ENCODE assay signal across 1 cellular context in the genomic region with DNA sequence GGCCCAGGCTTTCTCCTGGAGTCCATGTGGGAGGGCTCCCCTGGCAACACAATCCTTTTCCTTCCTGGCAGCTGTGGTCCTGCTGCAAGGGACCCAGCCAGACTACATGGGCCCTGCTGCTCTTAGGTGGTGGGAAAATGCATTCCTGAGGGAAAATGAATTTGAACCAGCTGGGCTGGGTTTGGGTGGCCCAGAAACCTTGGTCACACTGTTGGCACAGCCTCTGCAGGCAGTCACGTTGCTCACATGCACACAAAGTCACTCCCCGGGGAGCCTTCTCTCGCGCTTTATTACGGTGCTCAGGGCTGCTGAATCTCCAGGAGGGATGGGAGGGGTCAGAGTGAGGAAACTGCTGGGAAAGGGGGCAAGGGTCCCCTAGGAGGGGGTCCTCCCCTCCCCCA.
TF ChIP-seq lines count a peak whose summit lies in the region.

No MANE protein-coding gene starts in this region.

TF ChIP-seq in HEK293, 187 proteins besides CTCF, POLR2A, EP300 and RAD21 (continued from another document):
- TF ChIP-seq, protein P1, sequence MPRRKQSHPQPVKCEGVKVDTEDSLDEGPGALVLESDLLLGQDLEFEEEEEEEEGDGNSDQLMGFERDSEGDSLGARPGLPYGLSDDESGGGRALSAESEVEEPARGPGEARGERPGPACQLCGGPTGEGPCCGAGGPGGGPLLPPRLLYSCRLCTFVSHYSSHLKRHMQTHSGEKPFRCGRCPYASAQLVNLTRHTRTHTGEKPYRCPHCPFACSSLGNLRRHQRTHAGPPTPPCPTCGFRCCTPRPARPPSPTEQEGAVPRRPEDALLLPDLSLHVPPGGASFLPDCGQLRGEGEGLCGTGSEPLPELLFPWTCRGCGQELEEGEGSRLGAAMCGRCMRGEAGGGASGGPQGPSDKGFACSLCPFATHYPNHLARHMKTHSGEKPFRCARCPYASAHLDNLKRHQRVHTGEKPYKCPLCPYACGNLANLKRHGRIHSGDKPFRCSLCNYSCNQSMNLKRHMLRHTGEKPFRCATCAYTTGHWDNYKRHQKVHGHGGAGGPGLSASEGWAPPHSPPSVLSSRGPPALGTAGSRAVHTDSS (tag by site-specific recombination; IDR thresholded peaks at IDR 0.05): no peak
- TF ChIP-seq ZNF341 (tag by site-specific recombination; IDR thresholded peaks at IDR 0.05; ENCODE audit: low read depth) (peak; percentile 83), REPIN1 (tag by site-specific recombination; IDR thresholded peaks at IDR 0.05; ENCODE audit: low read depth) (no peak), EGR2 (tag by site-specific recombination; IDR thresholded peaks at IDR 0.05; ENCODE audit: low read depth) (no peak), ZNF626 (tag by site-specific recombination; IDR thresholded peaks at IDR 0.05) (no peak), ZNF423 (tag by site-specific recombination; IDR thresholded peaks at IDR 0.05) (peak; percentile 88), ZNF629 (tag by site-specific recombination; IDR thresholded peaks at IDR 0.05) (no peak), GLIS1 (tag by site-specific recombination; IDR thresholded peaks at IDR 0.05) (peak; percentile 92), ZNF37A (tag by site-specific recombination; IDR thresholded peaks at IDR 0.05) (no peak), KLF9 (tag by site-specific recombination; IDR thresholded peaks at IDR 0.05; ENCODE audit: low read depth) (no peak)
- TF ChIP-seq, protein P2, sequence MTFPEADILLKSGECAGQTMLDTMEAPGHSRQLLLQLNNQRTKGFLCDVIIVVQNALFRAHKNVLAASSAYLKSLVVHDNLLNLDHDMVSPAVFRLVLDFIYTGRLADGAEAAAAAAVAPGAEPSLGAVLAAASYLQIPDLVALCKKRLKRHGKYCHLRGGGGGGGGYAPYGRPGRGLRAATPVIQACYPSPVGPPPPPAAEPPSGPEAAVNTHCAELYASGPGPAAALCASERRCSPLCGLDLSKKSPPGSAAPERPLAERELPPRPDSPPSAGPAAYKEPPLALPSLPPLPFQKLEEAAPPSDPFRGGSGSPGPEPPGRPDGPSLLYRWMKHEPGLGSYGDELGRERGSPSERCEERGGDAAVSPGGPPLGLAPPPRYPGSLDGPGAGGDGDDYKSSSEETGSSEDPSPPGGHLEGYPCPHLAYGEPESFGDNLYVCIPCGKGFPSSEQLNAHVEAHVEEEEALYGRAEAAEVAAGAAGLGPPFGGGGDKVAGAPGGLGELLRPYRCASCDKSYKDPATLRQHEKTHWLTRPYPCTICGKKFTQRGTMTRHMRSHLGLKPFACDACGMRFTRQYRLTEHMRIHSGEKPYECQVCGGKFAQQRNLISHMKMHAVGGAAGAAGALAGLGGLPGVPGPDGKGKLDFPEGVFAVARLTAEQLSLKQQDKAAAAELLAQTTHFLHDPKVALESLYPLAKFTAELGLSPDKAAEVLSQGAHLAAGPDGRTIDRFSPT (tag by site-specific recombination; IDR thresholded peaks at IDR 0.05): no peak
- TF ChIP-seq, protein P3, sequence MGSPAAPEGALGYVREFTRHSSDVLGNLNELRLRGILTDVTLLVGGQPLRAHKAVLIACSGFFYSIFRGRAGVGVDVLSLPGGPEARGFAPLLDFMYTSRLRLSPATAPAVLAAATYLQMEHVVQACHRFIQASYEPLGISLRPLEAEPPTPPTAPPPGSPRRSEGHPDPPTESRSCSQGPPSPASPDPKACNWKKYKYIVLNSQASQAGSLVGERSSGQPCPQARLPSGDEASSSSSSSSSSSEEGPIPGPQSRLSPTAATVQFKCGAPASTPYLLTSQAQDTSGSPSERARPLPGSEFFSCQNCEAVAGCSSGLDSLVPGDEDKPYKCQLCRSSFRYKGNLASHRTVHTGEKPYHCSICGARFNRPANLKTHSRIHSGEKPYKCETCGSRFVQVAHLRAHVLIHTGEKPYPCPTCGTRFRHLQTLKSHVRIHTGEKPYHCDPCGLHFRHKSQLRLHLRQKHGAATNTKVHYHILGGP (tag by site-specific recombination; IDR thresholded peaks at IDR 0.05): no peak
- TF ChIP-seq, protein P4, sequence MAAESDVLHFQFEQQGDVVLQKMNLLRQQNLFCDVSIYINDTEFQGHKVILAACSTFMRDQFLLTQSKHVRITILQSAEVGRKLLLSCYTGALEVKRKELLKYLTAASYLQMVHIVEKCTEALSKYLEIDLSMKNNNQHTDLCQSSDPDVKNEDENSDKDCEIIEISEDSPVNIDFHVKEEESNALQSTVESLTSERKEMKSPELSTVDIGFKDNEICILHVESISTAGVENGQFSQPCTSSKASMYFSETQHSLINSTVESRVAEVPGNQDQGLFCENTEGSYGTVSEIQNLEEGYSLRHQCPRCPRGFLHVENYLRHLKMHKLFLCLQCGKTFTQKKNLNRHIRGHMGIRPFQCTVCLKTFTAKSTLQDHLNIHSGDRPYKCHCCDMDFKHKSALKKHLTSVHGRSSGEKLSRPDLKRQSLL (tag by site-specific recombination; IDR thresholded peaks at IDR 0.05): no peak
